ENCODE assay signal across 3 cellular contexts in the genomic region with DNA sequence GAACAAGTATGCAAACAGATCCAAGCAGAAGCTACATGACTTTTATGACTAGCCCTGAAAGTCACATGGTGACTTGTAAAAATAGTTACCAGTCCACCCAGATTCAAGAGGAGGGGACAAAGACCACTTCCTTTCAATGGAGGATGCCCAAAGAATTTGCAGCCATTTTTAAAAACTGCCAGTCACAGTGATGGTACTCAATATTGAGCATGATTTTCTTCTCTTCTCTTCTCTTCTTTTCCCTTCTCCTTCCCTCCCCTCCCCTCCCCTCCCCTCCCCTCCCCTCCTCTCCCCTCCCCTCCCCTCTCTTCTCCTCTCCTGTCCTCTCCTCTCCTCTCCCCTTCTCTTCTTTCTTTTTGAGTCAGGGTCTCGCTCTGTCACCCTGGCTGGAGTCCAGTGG.
TF ChIP-seq lines count a peak whose summit lies in the region.

No MANE protein-coding gene starts in this region.

TF ChIP-seq in HepG2, 621 proteins besides CTCF, POLR2A, EP300 and RAD21 (continued from another document):
- TF ChIP-seq SOX6 (IDR thresholded peaks at IDR 0.05) (no peak), SOX6 (CRISPR knock-in tag; IDR thresholded peaks at IDR 0.05) (no peak), HNRNPK (IDR thresholded peaks at IDR 0.05; ENCODE audit: low read depth, low read length, poor library complexity, severe bottlenecking) (peak; percentile 98)
TF ChIP-seq in HepG2: peak in this region for 2.

TF ChIP-seq in A549, 52 proteins besides CTCF, POLR2A, EP300 and RAD21:
- TF ChIP-seq, protein P1, sequence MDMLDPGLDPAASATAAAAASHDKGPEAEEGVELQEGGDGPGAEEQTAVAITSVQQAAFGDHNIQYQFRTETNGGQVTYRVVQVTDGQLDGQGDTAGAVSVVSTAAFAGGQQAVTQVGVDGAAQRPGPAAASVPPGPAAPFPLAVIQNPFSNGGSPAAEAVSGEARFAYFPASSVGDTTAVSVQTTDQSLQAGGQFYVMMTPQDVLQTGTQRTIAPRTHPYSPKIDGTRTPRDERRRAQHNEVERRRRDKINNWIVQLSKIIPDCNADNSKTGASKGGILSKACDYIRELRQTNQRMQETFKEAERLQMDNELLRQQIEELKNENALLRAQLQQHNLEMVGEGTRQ (IDR thresholded peaks at IDR 0.05), result no peak
- TF ChIP-seq, protein P2, sequence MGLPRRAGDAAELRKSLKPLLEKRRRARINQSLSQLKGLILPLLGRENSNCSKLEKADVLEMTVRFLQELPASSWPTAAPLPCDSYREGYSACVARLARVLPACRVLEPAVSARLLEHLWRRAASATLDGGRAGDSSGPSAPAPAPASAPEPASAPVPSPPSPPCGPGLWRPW (IDR thresholded peaks at IDR 0.05), result no peak
- TF ChIP-seq E2F6 (IDR thresholded peaks at IDR 0.05; ENCODE audit: borderline replicate concordance, low read depth), result no peak
- 0 out of 2 replicates have a peak, but pooled peaks have one; percentile 12 for TF ChIP-seq NFE2L2 (conservative IDR thresholded peaks at IDR 0.05; ENCODE audit: low read length)

TF ChIP-seq in K562, 482 proteins besides CTCF, POLR2A, EP300 and RAD21 (continued from another document):
- TF ChIP-seq, protein P3, sequence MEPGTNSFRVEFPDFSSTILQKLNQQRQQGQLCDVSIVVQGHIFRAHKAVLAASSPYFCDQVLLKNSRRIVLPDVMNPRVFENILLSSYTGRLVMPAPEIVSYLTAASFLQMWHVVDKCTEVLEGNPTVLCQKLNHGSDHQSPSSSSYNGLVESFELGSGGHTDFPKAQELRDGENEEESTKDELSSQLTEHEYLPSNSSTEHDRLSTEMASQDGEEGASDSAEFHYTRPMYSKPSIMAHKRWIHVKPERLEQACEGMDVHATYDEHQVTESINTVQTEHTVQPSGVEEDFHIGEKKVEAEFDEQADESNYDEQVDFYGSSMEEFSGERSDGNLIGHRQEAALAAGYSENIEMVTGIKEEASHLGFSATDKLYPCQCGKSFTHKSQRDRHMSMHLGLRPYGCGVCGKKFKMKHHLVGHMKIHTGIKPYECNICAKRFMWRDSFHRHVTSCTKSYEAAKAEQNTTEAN (CRISPR knock-in tag; IDR thresholded peaks at IDR 0.05), result no peak
- TF ChIP-seq HNRNPK (IDR thresholded peaks at IDR 0.05; ENCODE audit: low read depth, low read length, poor library complexity, severe bottlenecking) (peak; percentile 94), PTRF (tag; IDR thresholded peaks at IDR 0.05) (no peak), ZNF830 (CRISPR knock-in tag; IDR thresholded peaks at IDR 0.05) (no peak), XRCC5 (IDR thresholded peaks at IDR 0.05; ENCODE audit: low read depth, low read length) (no peak), HEY1 (CRISPR knock-in tag; IDR thresholded peaks at IDR 0.05; ENCODE audit: borderline replicate concordance) (no peak), ESRRA (IDR thresholded peaks at IDR 0.05; ENCODE audit: borderline replicate concordance, low read depth) (no peak), TAF15 (IDR thresholded peaks at IDR 0.05; ENCODE audit: low read depth, low read length) (no peak), SOX6 (IDR thresholded peaks at IDR 0.05) (no peak), REST (CRISPR knock-in tag; IDR thresholded peaks at IDR 0.05; ENCODE audit: low read depth) (no peak), STAG1 (CRISPR knock-in tag; IDR thresholded peaks at IDR 0.05; ENCODE audit: borderline replicate concordance) (no peak), PCBP2 (IDR thresholded peaks at IDR 0.05; ENCODE audit: low read depth, low read length, poor library complexity, severe bottlenecking) (peak; percentile 72), ZNF695 (CRISPR knock-in tag; IDR thresholded peaks at IDR 0.05) (no peak), ZNF146 (CRISPR knock-in tag; IDR thresholded peaks at IDR 0.05; ENCODE audit: unreplicated experiment) (no peak), ZNF280B (CRISPR knock-in tag; IDR thresholded peaks at IDR 0.05) (no peak), ZNF3 (CRISPR knock-in tag; IDR thresholded peaks at IDR 0.05) (no peak), HNRNPLL (IDR thresholded peaks at IDR 0.05; ENCODE audit: low read depth, low read length, poor library complexity, severe bottlenecking) (no peak)
- TF ChIP-seq, protein P4, sequence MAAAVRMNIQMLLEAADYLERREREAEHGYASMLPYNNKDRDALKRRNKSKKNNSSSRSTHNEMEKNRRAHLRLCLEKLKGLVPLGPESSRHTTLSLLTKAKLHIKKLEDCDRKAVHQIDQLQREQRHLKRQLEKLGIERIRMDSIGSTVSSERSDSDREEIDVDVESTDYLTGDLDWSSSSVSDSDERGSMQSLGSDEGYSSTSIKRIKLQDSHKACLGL (CRISPR knock-in tag; IDR thresholded peaks at IDR 0.05; ENCODE audit: borderline replicate concordance, poor library complexity, severe bottlenecking), result no peak
